ENCODE assay signal across 15 cellular contexts in the genomic region with DNA sequence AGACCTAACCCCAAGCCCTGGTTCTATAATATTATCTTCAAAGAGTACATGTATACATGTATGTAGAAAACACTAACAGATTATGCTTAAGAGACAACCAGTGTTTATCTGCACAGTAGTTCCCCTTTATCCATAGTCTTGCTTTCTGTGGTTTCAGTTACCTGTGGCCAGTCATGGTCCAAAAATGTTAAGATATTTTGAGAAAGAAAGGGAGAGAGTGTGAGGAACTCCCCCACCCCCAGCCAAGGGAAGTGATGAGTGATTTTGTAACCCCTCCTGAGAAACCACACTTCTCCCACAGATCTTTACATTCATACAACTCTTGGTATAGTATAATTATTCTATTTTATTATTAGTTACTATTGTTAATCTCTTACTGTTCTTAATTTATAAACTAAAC.
DNase-seq lines count a peak whose midpoint lies in the region; ATAC-seq and TF ChIP-seq lines count a peak whose summit lies in the region.
"Had no signal": no experiment of that assay in that cellular context is flagged by ENCODE, and none has a peak within 500 bp of the region (broad histone marks: within the 10 kb centered on the region; RNA-seq: fewer than 3 reads in every experiment).

No MANE protein-coding gene starts in this region.

- TF ChIP-seq POLR2A in NB4 (IDR thresholded peaks at IDR 0.05; ENCODE audit: extremely low read depth, insufficient read length), result no peak

- no peaks in the 10 kb centered on the region for H3K27me3 Mint-ChIP-seq in immature natural killer cell (ENCODE audit: low read depth in 3 of 3)
- H3K27me3 Mint-ChIP-seq: central memory CD8-positive, alpha-beta T cell had no signal

- H3K27ac Mint-ChIP-seq in immature natural killer cell, result no peak overlapping the region
- H3K27ac Mint-ChIP-seq: activated naive CD4-positive, alpha-beta T cell treated with anti-CD3 and anti-CD28 coated beads, Interleukin-2, amount 50 U/mL, for 72 hours; nephron had no signal

- no peak overlapping the region for H3K4me3 Mint-ChIP-seq in immature natural killer cell
- H3K4me3 Mint-ChIP-seq: central memory CD8-positive, alpha-beta T cell; nephron had no signal

- ATAC-seq in GM18498 (IDR thresholded peaks at IDR 0.05; ENCODE audit: unreplicated experiment) (peak; percentile 48), GM19395 (IDR thresholded peaks at IDR 0.05; ENCODE audit: unreplicated experiment) (peak; percentile 59), HG02885 (IDR thresholded peaks at IDR 0.05; ENCODE audit: poor library complexity, unreplicated experiment) (peak; percentile 73), HG03439 (IDR thresholded peaks at IDR 0.05; ENCODE audit: unreplicated experiment) (no peak)

- H3K9me3 Mint-ChIP-seq in immature natural killer cell, result peaks cover 5 to 22% (median 15%) of the 10 kb centered on the region in 6 donors

- DNase-seq in NB4 (ENCODE audit: low read depth) (peak; percentile 46), NCI-H1417 treated with DMSO at 0.1 percent for 48 hours (lab: John Stamatoyannopoulos, UW) (no peak), iPS-NIHi7 (ENCODE audit: extremely low spot score) (no peak), immature natural killer cell (no peak)
- DNase-seq: DMS 273 treated with DMSO at 0.1 percent for 48 hours, NCI-H1436, NCI-H774, SHP77 had no signal

- TF ChIP-seq CTCF in NB4 (IDR thresholded peaks at IDR 0.05; ENCODE audit: low read depth, low read length), result no peak

- H3K4me3 ChIP-seq in NB4 (ENCODE audit: low read depth, low read length), result no peak overlapping the region

- H3K4me1 Mint-ChIP-seq in immature natural killer cell, result no peaks in the 10 kb centered on the region
- H3K4me1 Mint-ChIP-seq: central memory CD8-positive, alpha-beta T cell; nephron had no signal

- no peaks in the 10 kb centered on the region for H3K36me3 Mint-ChIP-seq in immature natural killer cell
- H3K36me3 Mint-ChIP-seq: activated naive CD4-positive, alpha-beta T cell treated with anti-CD3 and anti-CD28 coated beads, Interleukin-2, amount 50 U/mL, for 72 hours had no signal
